12 cellular contexts compared by ENCODE assay signal in the genomic region with DNA sequence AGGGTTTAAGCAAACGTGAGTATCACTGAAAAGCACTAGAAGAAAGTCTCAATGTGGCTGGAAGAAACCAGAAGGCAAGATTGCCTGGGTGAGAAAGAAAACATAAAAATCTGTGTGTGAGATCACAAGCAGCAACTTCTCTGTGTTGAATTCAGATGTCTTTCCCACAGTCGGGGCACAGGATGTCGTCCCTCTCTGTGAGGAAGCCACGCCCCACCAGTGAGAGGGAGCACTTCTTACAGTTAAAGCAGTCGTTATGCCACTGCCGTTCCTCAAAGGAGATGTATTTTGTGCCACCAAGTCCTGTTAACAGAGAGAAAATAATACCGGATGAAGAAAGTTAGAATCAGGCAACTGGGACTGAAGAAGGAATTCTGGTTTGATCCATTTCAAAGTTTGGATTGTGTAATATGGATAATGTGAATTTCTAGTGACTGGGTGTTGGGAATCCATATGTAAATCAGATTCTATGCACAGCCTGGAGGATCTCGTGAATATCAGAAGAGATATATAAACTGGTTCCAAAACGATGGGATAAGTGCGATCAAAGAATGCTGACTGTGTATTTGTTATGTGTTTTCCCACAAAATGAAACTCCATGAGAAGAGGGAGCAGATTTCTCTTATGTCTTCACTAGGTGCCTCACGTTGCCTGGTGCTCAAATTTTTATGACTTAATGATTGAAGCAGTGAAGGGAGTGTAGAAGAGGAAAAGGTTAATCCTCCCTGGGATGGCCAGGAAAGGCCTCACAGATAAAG. TPM values are rescaled to one million over a fixed set of nuclear protein-coding genes. Genes with fewer than 3 reads are reported as not detected.
DNase-seq lines count a peak whose midpoint lies in the region; ATAC-seq and TF ChIP-seq lines count a peak whose summit lies in the region.
"Had no signal": no experiment of that assay in that cellular context is flagged by ENCODE, and none has a peak within 500 bp of the region (broad histone marks: within the 10 kb centered on the region; RNA-seq: fewer than 3 reads in every experiment).

No MANE protein-coding gene starts in this region.

- peaks cover 23% of the 10 kb centered on the region for H3K36me3 ChIP-seq in thymus (ENCODE audit: control insufficient read depth, insufficient read depth)

- POLR2A ChIA-PET in activated naive CD8-positive, alpha-beta T cell treated with anti-CD3 and anti-CD28 coated beads, Interleukin-2, amount 10 ng/mL, durations not matched to agents 7 days and 5 days (lab: Charles Lee): no interaction called here

- peaks cover 20% of the 10 kb centered on the region for H3K4me1 Mint-ChIP-seq in activated CD4-positive, alpha-beta T cell treated with anti-CD3 and anti-CD28 coated beads, Interleukin-2, amount 10 ng/mL, durations not matched to agents 24 days and 14 days
- H3K4me1 Mint-ChIP-seq in activated naive CD8-positive, alpha-beta T cell treated with anti-CD3 and anti-CD28 coated beads, Interleukin-2, amount 10 ng/mL, durations not matched to agents 7 days and 5 days: peaks cover 20% of the 10 kb centered on the region
- H3K4me1 Mint-ChIP-seq: stimulated activated naive B cell treated with anti-CD40 and anti-IgM and Interleukin-4, amounts not matched to agents 10 μg/mL and 1 μg/mL and 100 μg/mL, for 72 hours had no signal

- peaks cover 1% of the 10 kb centered on the region for H3K9me3 ChIP-seq in thymus (ENCODE audit: control insufficient read depth)

- H3K27me3 ChIP-seq in thymus (ENCODE audit: control insufficient read depth, insufficient read depth): no peaks in the 10 kb centered on the region

- peak; percentile 84 for ATAC-seq in activated naive CD8-positive, alpha-beta T cell treated with anti-CD3 and anti-CD28 coated beads, Interleukin-2, amount 10 ng/mL, durations not matched to agents 7 days and 5 days (ENCODE audit: low read depth)
- ATAC-seq: stimulated activated naive B cell treated with anti-CD40 and anti-IgM and Interleukin-4, amounts not matched to agents 10 μg/mL and 1 μg/mL and 100 μg/mL, for 72 hours had no signal

- peaks cover 22% of the 10 kb centered on the region for H3K4me1 ChIP-seq in thymus (ENCODE audit: control insufficient read depth, insufficient read depth, low read length)

- H3K27ac ChIP-seq in thymus (ENCODE audit: low read depth): peak overlapping the region; percentile 80
- H3K27ac ChIP-seq: RWPE1 had no signal

- intact Hi-C loops in activated CD4-positive, alpha-beta T cell treated with anti-CD3 and anti-CD28 coated beads, Interleukin-2, amount 10 ng/mL, durations not matched to agents 24 days and 14 days (cut with micrococcal nuclease): no loop called here

- H3K27me3 Mint-ChIP-seq in activated CD4-positive, alpha-beta T cell treated with anti-CD3 and anti-CD28 coated beads, Interleukin-2, amount 10 ng/mL, durations not matched to agents 24 days and 14 days: no peaks in the 10 kb centered on the region
- no peaks in the 10 kb centered on the region for H3K27me3 Mint-ChIP-seq in activated naive CD8-positive, alpha-beta T cell treated with anti-CD3 and anti-CD28 coated beads, Interleukin-2, amount 10 ng/mL, durations not matched to agents 7 days and 5 days
- H3K27me3 Mint-ChIP-seq: stimulated activated naive B cell treated with anti-CD40 and anti-IgM and Interleukin-4, amounts not matched to agents 10 μg/mL and 1 μg/mL and 100 μg/mL, for 72 hours had no signal

- H3K36me3 Mint-ChIP-seq in activated CD4-positive, alpha-beta T cell treated with anti-CD3 and anti-CD28 coated beads, Interleukin-2, amount 10 ng/mL, durations not matched to agents 24 days and 14 days (ENCODE audit: low read depth): peaks cover 41% of the 10 kb centered on the region
- H3K36me3 Mint-ChIP-seq in activated naive CD8-positive, alpha-beta T cell treated with anti-CD3 and anti-CD28 coated beads, Interleukin-2, amount 10 ng/mL, durations not matched to agents 7 days and 5 days: peaks cover 39% of the 10 kb centered on the region

- no peak for TF ChIP-seq POLR2A in erythroblast (IDR thresholded peaks at IDR 0.05; ENCODE audit: low read length)

- H3K4me3 Mint-ChIP-seq in activated CD4-positive, alpha-beta T cell treated with anti-CD3 and anti-CD28 coated beads, Interleukin-2, amount 10 ng/mL, durations not matched to agents 24 days and 14 days: no peak overlapping the region
- peak overlapping the region; percentile 21 for H3K4me3 Mint-ChIP-seq in activated naive CD8-positive, alpha-beta T cell treated with anti-CD3 and anti-CD28 coated beads, Interleukin-2, amount 10 ng/mL, durations not matched to agents 7 days and 5 days
- H3K4me3 Mint-ChIP-seq: stimulated activated naive B cell treated with anti-CD40 and anti-IgM and Interleukin-4, amounts not matched to agents 10 μg/mL and 1 μg/mL and 100 μg/mL, for 72 hours had no signal

- H3K9me3 Mint-ChIP-seq in activated CD4-positive, alpha-beta T cell treated with anti-CD3 and anti-CD28 coated beads, Interleukin-2, amount 10 ng/mL, durations not matched to agents 24 days and 14 days: peaks cover 7% of the 10 kb centered on the region
- peaks cover 2% of the 10 kb centered on the region for H3K9me3 Mint-ChIP-seq in activated naive CD8-positive, alpha-beta T cell treated with anti-CD3 and anti-CD28 coated beads, Interleukin-2, amount 10 ng/mL, durations not matched to agents 7 days and 5 days

- peak overlapping the region; percentile 2 for H3K27ac Mint-ChIP-seq in activated CD4-positive, alpha-beta T cell treated with anti-CD3 and anti-CD28 coated beads, Interleukin-2, amount 10 ng/mL, durations not matched to agents 24 days and 14 days
- peak overlapping the region; percentile 51 for H3K27ac Mint-ChIP-seq in activated naive CD8-positive, alpha-beta T cell treated with anti-CD3 and anti-CD28 coated beads, Interleukin-2, amount 10 ng/mL, durations not matched to agents 7 days and 5 days
- H3K27ac Mint-ChIP-seq: stimulated activated naive B cell treated with anti-CD40 and anti-IgM and Interleukin-4, amounts not matched to agents 10 μg/mL and 1 μg/mL and 100 μg/mL, for 72 hours had no signal

- 25% methylated on average over 11 of the region's 11 CpGs for WGBS in thymus

- H3K4me3 ChIP-seq in thymus (ENCODE audit: low read length): no peak overlapping the region
- H3K4me3 ChIP-seq: lung had no signal

- DNase-seq in stimulated activated CD4-positive, alpha-beta T cell treated with anti-CD3 and anti-CD28 coated beads, Interleukin-1b, Interleukin-23, amount 100 ng/mL, for 48 hours: peak; percentile 22
- no peak for DNase-seq in stimulated activated CD4-positive, alpha-beta T cell treated with anti-CD3 and anti-CD28 coated beads, Interleukin-12 subunit alpha, Interleukin-12 subunit beta, amount 100 ng/mL, for 4 hours
- peak; percentile 78 for DNase-seq in activated CD4-positive, alpha-beta T cell treated with anti-CD3 and anti-CD28 coated beads, Interleukin-2, amount 10 ng/mL, durations not matched to agents 24 days and 14 days
- DNase-seq in activated naive CD8-positive, alpha-beta T cell treated with anti-CD3 and anti-CD28 coated beads, Interleukin-2, amount 10 ng/mL, durations not matched to agents 7 days and 5 days: no peak
- no peak for DNase-seq in stimulated activated CD8-positive, alpha-beta memory T cell treated with anti-CD3 and anti-CD28 coated beads, Interleukin-4, amount 100 ng/mL, for 48 hours
- DNase-seq in D341Med (ENCODE audit: low spot score) (no peak), erythroblast (lab: John Stamatoyannopoulos, UW) (no peak)
- DNase-seq: foreskin fibroblast; stimulated activated naive B cell treated with anti-CD40 and anti-IgM and Interleukin-4, amounts not matched to agents 10 μg/mL and 1 μg/mL and 100 μg/mL, for 72 hours had no signal

RNA-seq across cellular contexts. Expression of gene C2orf49, which starts 24.0 kb away (rescaled TPM):
- total RNA-seq in activated CD4-positive, alpha-beta T cell treated with anti-CD3 and anti-CD28 coated beads, Interleukin-2, amount 10 ng/mL, durations not matched to agents 24 days and 14 days: 20.8 and 25.5 TPM in 2 replicates
- total RNA-seq in activated naive CD8-positive, alpha-beta T cell treated with anti-CD3 and anti-CD28 coated beads, Interleukin-2, amount 10 ng/mL, durations not matched to agents 7 days and 5 days: 10 to 100 TPM; 23.9 to 25.0 TPM
- polyA plus RNA-seq in thymus: 11.1 TPM

RNA-seq across cellular contexts. Expression of gene TGFBRAP1, which starts 31.8 kb away (rescaled TPM):
- 26.2 and 26.5 TPM in 2 replicates for total RNA-seq in activated CD4-positive, alpha-beta T cell treated with anti-CD3 and anti-CD28 coated beads, Interleukin-2, amount 10 ng/mL, durations not matched to agents 24 days and 14 days
- total RNA-seq in activated naive CD8-positive, alpha-beta T cell treated with anti-CD3 and anti-CD28 coated beads, Interleukin-2, amount 10 ng/mL, durations not matched to agents 7 days and 5 days: 10 to 100 TPM; 17.8 to 19.3 TPM
- polyA plus RNA-seq in thymus: 6.1 TPM

RNA-seq across cellular contexts. Expression of gene FHL2, which starts 37.5 kb away (rescaled TPM):
- total RNA-seq in activated CD4-positive, alpha-beta T cell treated with anti-CD3 and anti-CD28 coated beads, Interleukin-2, amount 10 ng/mL, durations not matched to agents 24 days and 14 days: 2.4 and 3.8 TPM in 2 replicates
- 1 to 10 TPM in 1 of 2 experiments, under 1 TPM in 1; 0.80 to 1.1 TPM for total RNA-seq in activated naive CD8-positive, alpha-beta T cell treated with anti-CD3 and anti-CD28 coated beads, Interleukin-2, amount 10 ng/mL, durations not matched to agents 7 days and 5 days
- 49.2 TPM for polyA plus RNA-seq in thymus

Comparison
In these comparisons a context has a peak if more than half of its experiments do, and no peak if none do; other contexts are left out.
1. DNase-seq: peak in stimulated activated CD4-positive, alpha-beta T cell treated with anti-CD3 and anti-CD28 coated beads, Interleukin-1b, Interleukin-23, amount 100 ng/mL, for 48 hours (single experiment) and activated CD4-positive, alpha-beta T cell treated with anti-CD3 and anti-CD28 coated beads, Interleukin-2, amount 10 ng/mL, durations not matched to agents 24 days and 14 days (single experiment); none in stimulated activated CD4-positive, alpha-beta T cell treated with anti-CD3 and anti-CD28 coated beads, Interleukin-12 subunit alpha, Interleukin-12 subunit beta, amount 100 ng/mL, for 4 hours (single experiment), activated naive CD8-positive, alpha-beta T cell treated with anti-CD3 and anti-CD28 coated beads, Interleukin-2, amount 10 ng/mL, durations not matched to agents 7 days and 5 days (single experiment), stimulated activated CD8-positive, alpha-beta memory T cell treated with anti-CD3 and anti-CD28 coated beads, Interleukin-4, amount 100 ng/mL, for 48 hours (single experiment), D341Med (single experiment) and erythroblast (0 of 2).